ENCODE assay signal across 2 cellular contexts in genomic region chr4:2931765-2932560, GRCh38.
TF ChIP-seq lines count a peak whose summit lies in the region.

No MANE protein-coding gene starts in this region.

TF ChIP-seq in HCT116, 20 proteins besides CTCF, POLR2A, EP300 and RAD21 (continued from another document):
- TF ChIP-seq CBX3 (IDR thresholded peaks at IDR 0.05; ENCODE audit: low read depth) (no peak), SRF (IDR thresholded peaks at IDR 0.05; ENCODE audit: low read depth) (no peak), POLR2AphosphoS5 (IDR thresholded peaks at IDR 0.05; ENCODE audit: low read depth, low read length) (0 out of 2 replicates have a peak, but pooled peaks have one; percentile 17), ZNF274 (IDR thresholded peaks at IDR 0.05; ENCODE audit: low read depth, low read length) (no peak), ELF1 (IDR thresholded peaks at IDR 0.05; ENCODE audit: borderline replicate concordance, low read depth) (no peak)

TF ChIP-seq in SK-N-SH, 30 proteins besides CTCF, POLR2A, EP300 and RAD21 (continued from another document):
- no peak for TF ChIP-seq IRF3 (IDR thresholded peaks at IDR 0.05; ENCODE audit: low read depth, low read length)
